In the genomic region with DNA sequence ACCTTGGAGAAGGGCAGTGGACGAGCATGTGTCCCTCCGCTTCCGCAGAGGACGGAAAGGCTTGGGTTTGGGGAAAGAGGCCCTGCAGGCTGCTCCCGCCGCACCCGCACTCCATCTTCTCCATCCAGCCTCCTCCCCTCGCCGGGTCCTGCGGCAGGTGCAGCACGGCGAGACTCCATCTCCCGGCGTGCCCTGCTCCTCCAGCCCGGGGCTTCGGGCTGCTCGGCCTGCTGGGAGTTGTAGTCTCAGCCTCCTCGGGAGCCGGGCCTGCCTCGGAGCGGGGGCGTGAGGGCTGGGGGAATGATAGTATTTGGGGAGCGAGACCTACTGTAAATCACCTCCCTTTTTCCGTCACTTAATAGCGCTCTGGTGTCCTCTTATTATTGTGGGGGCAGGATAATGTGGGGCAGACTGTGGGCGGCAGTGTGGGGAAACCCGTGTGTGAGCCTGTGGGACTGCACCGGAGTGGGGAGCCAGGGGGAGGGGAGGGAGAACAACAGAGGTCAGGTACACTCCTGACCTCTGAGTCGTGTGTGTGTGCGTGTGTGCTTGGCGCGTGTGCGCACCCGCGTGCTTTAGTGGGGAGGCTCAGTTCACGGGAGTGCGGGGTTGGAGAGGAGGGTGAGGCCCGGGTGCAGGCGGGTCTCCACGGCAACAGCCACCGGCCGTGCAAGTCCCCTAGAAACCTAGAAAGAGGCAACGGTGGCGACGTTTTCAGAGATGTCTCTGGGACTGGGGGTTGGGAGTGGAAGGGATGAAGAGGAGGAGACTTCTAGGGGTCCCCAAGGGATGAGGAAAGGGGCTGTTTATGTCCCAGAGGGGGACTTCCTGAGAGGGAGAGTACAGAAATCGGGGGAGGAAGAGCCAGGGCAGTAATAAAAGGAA, we compare ENCODE assay signal across 9 cellular contexts. TPM values are rescaled to one million over a fixed set of nuclear protein-coding genes. Genes with fewer than 3 reads are reported as not detected.
DNase-seq lines count a peak whose midpoint lies in the region; ATAC-seq, FAIRE-seq and TF ChIP-seq lines count a peak whose summit lies in the region.
"Had no signal": no experiment of that assay in that cellular context is flagged by ENCODE, and none has a peak within 500 bp of the region (broad histone marks: within the 10 kb centered on the region; RNA-seq: fewer than 3 reads in every experiment).

No MANE protein-coding gene starts in this region.

- TF ChIP-seq CTCF in pancreas (IDR thresholded peaks at IDR 0.05) (no peak), thyroid gland (IDR thresholded peaks at IDR 0.05) (peak in 1 of 6 experiments; percentile 25)

- no peak for TF ChIP-seq POLR2A in thyroid gland (IDR thresholded peaks at IDR 0.05)

- no peaks in the 10 kb centered on the region for H3K4me1 ChIP-seq in GM23248 (ENCODE audit: insufficient read depth)
- no peaks in the 10 kb centered on the region for H3K4me1 ChIP-seq in pancreas
- H3K4me1 ChIP-seq in thyroid gland = peaks cover 0 to 12% of the 10 kb centered on the region in 2 donors

- H3K4me3 ChIP-seq in GM23248 (peak overlapping the region; percentile 56), SK-N-MC (peak overlapping the region; percentile 73), pancreas (peak overlapping the region; percentile 20 to 69 (median 48)), thyroid gland (replicated peaks in 1 of 3) (peak overlapping the region; percentile 0 to 59 (median 23))

- H3K27me3 Mint-ChIP-seq in activated naive CD8-positive, alpha-beta T cell = peaks cover 6% of the 10 kb centered on the region

- peaks cover 16% of the 10 kb centered on the region for H3K4me1 Mint-ChIP-seq in activated naive CD8-positive, alpha-beta T cell (ENCODE audit: low read depth)

- no peak overlapping the region for H3K9ac ChIP-seq in GM23248
- H3K9ac ChIP-seq in SK-N-MC (ENCODE audit: insufficient read length) = no peak overlapping the region

- DNase-seq in DMS79 treated with DMSO at 0.1 percent for 48 hours (lab: John Stamatoyannopoulos, UW) = peak; percentile 75
- DNase-seq in GM23248 = peak; percentile 67
- DNase-seq in LoVo (ENCODE audit: low spot score) = peak; percentile 64
- DNase-seq in SK-N-MC (ENCODE audit: low read depth, low spot score) = no peak
- peak; percentile 85 for DNase-seq in cardiac septum (ENCODE audit: low spot score)
- DNase-seq in pancreas = peak; percentile 77 to 94 (median 86)
- DNase-seq in thyroid gland = peak; percentile 76 to 77

- no peaks in the 10 kb centered on the region for H3K9me2 ChIP-seq in GM23248 (ENCODE audit: insufficient read depth)

- in situ Hi-C loops in GM23248 (cut with MboI) = no loop called here

- peak overlapping the region; percentile 85 for H3K4me2 ChIP-seq in GM23248 (ENCODE audit: unreplicated experiment)

- no peaks in the 10 kb centered on the region for H3K9me3 Mint-ChIP-seq in activated naive CD8-positive, alpha-beta T cell (ENCODE audit: low read depth)

- peak overlapping the region; percentile 86 for H3K27ac Mint-ChIP-seq in activated naive CD8-positive, alpha-beta T cell

- no peaks in the 10 kb centered on the region for H3K36me3 ChIP-seq in GM23248 (ENCODE audit: low read depth)
- H3K36me3 ChIP-seq in SK-N-MC (ENCODE audit: insufficient read depth, low read length) = no peaks in the 10 kb centered on the region
- no peaks in the 10 kb centered on the region for H3K36me3 ChIP-seq in pancreas
- no peaks in the 10 kb centered on the region for H3K36me3 ChIP-seq in thyroid gland

- peak overlapping the region; percentile 55; the same call in 1 of the 2 replicates for H2AFZ ChIP-seq in GM23248

- ATAC-seq in pancreas = peak; percentile 96 to 99 (median 98)

- intact Hi-C loops in cardiac septum (cut with DNase I) (loop anchor here (5.0 kb wide), 1 partner anchor 65 kb away; a partner anchor contains a TSS), pancreas (cut with DNase I) (no loop called here), thyroid gland (cut with DNase I) (no loop called here)

- H3K36me3 Mint-ChIP-seq in activated naive CD8-positive, alpha-beta T cell = no peaks in the 10 kb centered on the region

- peaks cover 72% of the 10 kb centered on the region for H3K27me3 ChIP-seq in GM23248 (replicated peaks; ENCODE audit: insufficient read depth)
- H3K27me3 ChIP-seq in pancreas = peaks cover 0 to 1% (median 0%) of the 10 kb centered on the region in 4 donors
- H3K27me3 ChIP-seq in thyroid gland = peaks cover 3% of the 10 kb centered on the region

- no peak for FAIRE-seq in pancreas (lab: Jason Lieb, UNC)

- no peaks in the 10 kb centered on the region for H3K79me2 ChIP-seq in GM23248 (ENCODE audit: insufficient read depth)

- no peak overlapping the region for H3K27ac ChIP-seq in GM23248
- H3K27ac ChIP-seq in SK-N-MC = no peak overlapping the region
- peak overlapping the region in 1 of 4 donors; percentile 14 for H3K27ac ChIP-seq in pancreas
- no peak overlapping the region for H3K27ac ChIP-seq in thyroid gland

- WGBS in GM23248 (ENCODE audit: low coverage in 1 of 2, low lambda C conversion rate in 2 of 2, missing lambda C conversion rate in 2 of 2), 2 experiments = 2 to 4% methylated on average over 40 to 46 of the region's 46 CpGs
- WGBS in pancreas, 2 donors = 4 to 5% methylated on average over 45 to 46 of the region's 46 CpGs
- WGBS in thyroid gland, 2 donors = 2 to 6% methylated on average over 34 to 46 of the region's 46 CpGs

- H3K4me3 Mint-ChIP-seq in activated naive CD8-positive, alpha-beta T cell = peak overlapping the region; percentile 88

- H3F3A ChIP-seq in GM23248 (ENCODE audit: insufficient read depth) = no peaks in the 10 kb centered on the region

- no peaks in the 10 kb centered on the region for H4K20me1 ChIP-seq in GM23248 (ENCODE audit: insufficient read depth)

- H3K9me3 ChIP-seq in GM23248 (ENCODE audit: low read depth) (no peaks in the 10 kb centered on the region), SK-N-MC (ENCODE audit: low read depth, low read length) (no peaks in the 10 kb centered on the region), pancreas (no peaks in the 10 kb centered on the region), thyroid gland (no peaks in the 10 kb centered on the region)

RNA-seq across cellular contexts. Expression of a gene that starts 4.1 kb away (rescaled TPM):
- not detected in 2 replicates for total RNA-seq in GM23248 (2014; rRNA removed; shearing (Covaris generic))
- polyA plus RNA-seq in GM23248 (2016; fragmentation: Nextera tagmentation; extraction: Ambion mirVana) (not detected in 2 replicates), pancreas (under 1 TPM; 0.45 to 0.57 TPM)
- total RNA-seq in cardiac septum (0.35 TPM), pancreas (under 1 TPM; 0.08 to 0.19 (median 0.14) TPM), thyroid gland (under 1 TPM in 2 of 4 donors, not detected in 2; 0.11 to 0.15 TPM)

RNA-seq across cellular contexts. Expression of a gene that starts 18.1 kb away (rescaled TPM):
- 61.2 and 94.8 TPM in 2 replicates for total RNA-seq in GM23248 (2014; rRNA removed; shearing (Covaris generic))
- polyA plus RNA-seq in GM23248 (2016; fragmentation: Nextera tagmentation; extraction: Ambion mirVana) (90.2 and 93.6 TPM in 2 replicates), pancreas (10 to 100 TPM; 56.0 to 73.3 TPM)
- total RNA-seq in cardiac septum (23.2 TPM), pancreas (10 to 100 TPM; 19.9 to 45.1 (median 38.4) TPM), thyroid gland (100 to 1,000 TPM in 1 of 4 donors, 10 to 100 TPM in 3; 33.1 to 122 (median 84.1) TPM)

RNA-seq across cellular contexts. Expression of a gene that starts 50.7 kb away (rescaled TPM):
- total RNA-seq in GM23248 (2014; rRNA removed; shearing (Covaris generic)) = not detected in 2 replicates
- polyA plus RNA-seq in GM23248 (2016; fragmentation: Nextera tagmentation; extraction: Ambion mirVana) (not detected in 2 replicates), pancreas (not detected)
- total RNA-seq in cardiac septum (not detected), pancreas (under 1 TPM in 1 of 6 donors, not detected in 5; 0.16 TPM), thyroid gland (not detected)
- total RNA-seq: pulmonary artery endothelial cell had no signal

Comparison
In these comparisons a context has a peak if more than half of its experiments do, and no peak if none do; other contexts are left out.
1. H3K4me3 ChIP-seq: peak in every context shown above with its lines; median percentile 73 in SK-N-MC; 56 in GM23248; 48 in pancreas; 23 in thyroid gland.